16 cellular contexts compared by ENCODE assay signal in genomic region chr19:1161716-1162115, GRCh38. TPM values are rescaled to one million over a fixed set of nuclear protein-coding genes. Genes with fewer than 3 reads are reported as not detected.
DNase-seq lines count a peak whose midpoint lies in the region; ATAC-seq, FAIRE-seq and TF ChIP-seq lines count a peak whose summit lies in the region.
"Had no signal": no experiment of that assay in that cellular context is flagged by ENCODE, and none has a peak within 500 bp of the region (broad histone marks: within the 10 kb centered on the region; RNA-seq: fewer than 3 reads in every experiment).

No MANE protein-coding gene starts in this region.

- no peak for TF ChIP-seq RAD21 in HepG2 (CRISPR knock-in tag; IDR thresholded peaks at IDR 0.05)

- H3K9me3 Mint-ChIP-seq in astrocyte (ENCODE audit: unreplicated experiment): no peaks in the 10 kb centered on the region
- no peaks in the 10 kb centered on the region for H3K9me3 Mint-ChIP-seq in neural progenitor cell
- H3K9me3 Mint-ChIP-seq: activated T-helper 1 cell treated with anti-CD3 and anti-CD28 coated beads, Interleukin-12 subunit alpha, Interleukin-12 subunit beta, Interleukin-2, Interleukin-4 antibody, amounts not matched to agents 30 ng/mL and 10 ng/mL and 1 ng/mL, durations not matched to agents 14 hours and 24 hours and 36 hours; CD4-positive, alpha-beta memory T cell had no signal

- H3K9ac ChIP-seq in BLaER1 (no peak overlapping the region), astrocyte (ENCODE audit: low read length) (no peak overlapping the region), HepG2 (ENCODE audit: insufficient read depth, low read depth, low read length) (no peak overlapping the region), neural progenitor cell (no peak overlapping the region)

- H3K27me3 Mint-ChIP-seq in astrocyte (ENCODE audit: low read depth, unreplicated experiment) (no peaks in the 10 kb centered on the region), neural progenitor cell (ENCODE audit: insufficient read depth, low read depth) (peaks cover 4% of the 10 kb centered on the region)
- H3K27me3 Mint-ChIP-seq: CD4-positive, alpha-beta memory T cell had no signal

- peak overlapping the region; percentile 26 for H3K27ac Mint-ChIP-seq in astrocyte (ENCODE audit: unreplicated experiment)
- no peak overlapping the region for H3K27ac Mint-ChIP-seq in neural progenitor cell
- H3K27ac Mint-ChIP-seq: activated T-helper 1 cell treated with anti-CD3 and anti-CD28 coated beads, Interleukin-12 subunit alpha, Interleukin-12 subunit beta, Interleukin-2, Interleukin-4 antibody, amounts not matched to agents 30 ng/mL and 10 ng/mL and 1 ng/mL, durations not matched to agents 14 hours and 24 hours and 36 hours had no signal

- H3K4me3 ChIP-seq in BLaER1 (no peak overlapping the region), astrocyte (ENCODE audit: insufficient read depth, low read depth, low read length) (no peak overlapping the region), HepG2 (replicated peaks in 1 of 3; ENCODE audit: insufficient read depth in 1 of 3, low read depth in 2 of 3, low read length in 3 of 3) (no peak overlapping the region), neural progenitor cell (no peak overlapping the region)
- H3K4me3 ChIP-seq: GM12878, hepatocyte, spleen had no signal

- no peak for FAIRE-seq in astrocyte (lab: Jason Lieb, UNC)
- FAIRE-seq in HepG2 (lab: Jason Lieb, UNC): no peak
- no peak for FAIRE-seq in HTR-8/SVneo (lab: Jason Lieb, UNC)
- FAIRE-seq: colon, GM12878 had no signal

- DNase-seq in NCI-H128 (lab: John Stamatoyannopoulos, UW; ENCODE audit: unreplicated experiment) (peak; percentile 5), astrocyte (ENCODE audit: low read depth) (no peak), HepG2 (ENCODE audit: low spot score) (no peak), dedifferentiated amniotic fluid mesenchymal stem cell (ENCODE audit: extremely low spot score) (no peak), HTR-8/SVneo (ENCODE audit: insufficient read length, low spot score) (no peak), neural progenitor cell (ENCODE audit: low spot score) (no peak)
- DNase-seq: CD4-positive, alpha-beta memory T cell; RPMI8226; spleen; stimulated activated naive CD4-positive, alpha-beta T cell had no signal

- peak overlapping the region; percentile 61 for H3K4me2 ChIP-seq in BLaER1
- no peak overlapping the region for H3K4me2 ChIP-seq in astrocyte (ENCODE audit: low read length)
- H3K4me2 ChIP-seq in HepG2 (ENCODE audit: low read depth, low read length): no peak overlapping the region
- no peak overlapping the region for H3K4me2 ChIP-seq in neural progenitor cell
- H3K4me2 ChIP-seq: hepatocyte had no signal

- H3K9me3 ChIP-seq in BLaER1 (no peaks in the 10 kb centered on the region), astrocyte (ENCODE audit: insufficient read depth, low read depth, low read length) (no peaks in the 10 kb centered on the region), HepG2 (ENCODE audit: low read length) (no peaks in the 10 kb centered on the region), neural progenitor cell (ENCODE audit: low read depth) (no peaks in the 10 kb centered on the region)
- H3K9me3 ChIP-seq: spleen had no signal

- CTCF ChIA-PET in HepG2 (lab: Yijun Ruan, JAX; ENCODE audit: low intra/inter-chr PET ratio, low total read pairs): no interaction called here

- H3K79me2 ChIP-seq in astrocyte (ENCODE audit: insufficient read depth, low read length) (peaks cover 65% of the 10 kb centered on the region), HepG2 (ENCODE audit: insufficient read depth, low read length) (peaks cover 7% of the 10 kb centered on the region), neural progenitor cell (ENCODE audit: low read depth) (no peaks in the 10 kb centered on the region)

- intact Hi-C loops in HepG2 (cut with micrococcal nuclease; ENCODE audit: unreplicated experiment): no loop called here

- H3K4me1 Mint-ChIP-seq in astrocyte (ENCODE audit: low read depth, unreplicated experiment) (peaks cover 4% of the 10 kb centered on the region), neural progenitor cell (peaks cover 3% of the 10 kb centered on the region)

- no peak overlapping the region for H3K4me3 Mint-ChIP-seq in astrocyte (ENCODE audit: unreplicated experiment)
- H3K4me3 Mint-ChIP-seq in neural progenitor cell: no peak overlapping the region
- H3K4me3 Mint-ChIP-seq: activated T-helper 1 cell treated with anti-CD3 and anti-CD28 coated beads, Interleukin-12 subunit alpha, Interleukin-12 subunit beta, Interleukin-2, Interleukin-4 antibody, amounts not matched to agents 30 ng/mL and 10 ng/mL and 1 ng/mL, durations not matched to agents 14 hours and 24 hours and 36 hours; CD4-positive, alpha-beta memory T cell had no signal

- H3F3A ChIP-seq in neural progenitor cell (ENCODE audit: low read depth): no peaks in the 10 kb centered on the region

- H3K36me3 Mint-ChIP-seq in astrocyte (ENCODE audit: low read depth, unreplicated experiment) (peaks cover 4% of the 10 kb centered on the region), neural progenitor cell (peaks cover 1% of the 10 kb centered on the region)

- POLR2A ChIA-PET in HepG2 (lab: Yijun Ruan, JAX): no interaction called here

- H3K4me1 ChIP-seq in BLaER1 (peaks cover 80% of the 10 kb centered on the region), astrocyte (ENCODE audit: insufficient read depth, low read length) (no peaks in the 10 kb centered on the region), HepG2 (ENCODE audit: insufficient read depth, low read length) (peaks cover 4% of the 10 kb centered on the region; the same call in 1 of the 2 replicates), neural progenitor cell (peaks cover 5% of the 10 kb centered on the region)

- TF ChIP-seq POLR2A in HepG2 (IDR thresholded peaks at IDR 0.05; ENCODE audit: insufficient read depth in 1 of 2, low read depth in 2 of 2, low read length in 2 of 2): no peak

- in situ Hi-C loops in HepG2 (cut with HindIII; ENCODE audit: extremely low pct_ligation_motif_present, low pct_unique_long_range_greater_than_20kb): no loop called here

- no peak for TF ChIP-seq EP300 in HepG2 (IDR thresholded peaks at IDR 0.05; ENCODE audit: low read depth in 2 of 2, low read length in 2 of 2)
- no peak for TF ChIP-seq EP300 in HepG2 (CRISPR knock-in tag; IDR thresholded peaks at IDR 0.05; ENCODE audit: borderline replicate concordance)

- TF ChIP-seq CTCF in astrocyte (IDR thresholded peaks at IDR 0.05; ENCODE audit: insufficient read depth, low read depth, low read length) (no peak), HepG2 (CRISPR knock-in tag; IDR thresholded peaks at IDR 0.05) (no peak), neural progenitor cell (IDR thresholded peaks at IDR 0.05) (no peak)

- H4K20me1 ChIP-seq in BLaER1 (peaks cover 79% of the 10 kb centered on the region), astrocyte (ENCODE audit: insufficient read depth, low read length) (peaks cover 59% of the 10 kb centered on the region), HepG2 (ENCODE audit: insufficient read depth, low read length) (0 out of 2 replicates have a peak, but pooled peaks cover 5% of the 10 kb centered on the region), neural progenitor cell (ENCODE audit: low read depth) (peaks cover 4% of the 10 kb centered on the region)

- 77% methylated on average over 13 of the region's 18 CpGs for WGBS in HepG2 (ENCODE audit: low lambda C conversion rate)

- H2AFZ ChIP-seq in astrocyte (ENCODE audit: low read depth, low read length) (no peak overlapping the region), HepG2 (ENCODE audit: low read length) (no peak overlapping the region), neural progenitor cell (replicated peaks) (no peak overlapping the region)
- H2AFZ ChIP-seq: hepatocyte had no signal

- no peaks in the 10 kb centered on the region for H3K27me3 ChIP-seq in BLaER1
- H3K27me3 ChIP-seq in astrocyte (ENCODE audit: insufficient read depth, low read length): no peaks in the 10 kb centered on the region
- no peaks in the 10 kb centered on the region for H3K27me3 ChIP-seq in HepG2 (ENCODE audit: control insufficient read depth in 1 of 2, insufficient read depth in 2 of 2, low read length in 2 of 2)
- no peaks in the 10 kb centered on the region for H3K27me3 ChIP-seq in neural progenitor cell
- H3K27me3 ChIP-seq: hepatocyte, spleen had no signal

- BruUV-seq in HepG2 (replicated peaks; lab: Mats Ljungman, UMichigan): no TSS peak

- ATAC-seq in HepG2: no peak
- no peak for ATAC-seq in GM21723 (IDR thresholded peaks at IDR 0.05; ENCODE audit: unreplicated experiment)
- ATAC-seq: GM12878 had no signal

- H3K36me3 ChIP-seq in BLaER1: peaks cover 17% of the 10 kb centered on the region; the same call in 1 of the 2 replicates
- peaks cover under 1% of the 10 kb centered on the region for H3K36me3 ChIP-seq in astrocyte (ENCODE audit: insufficient read depth, low read length)
- no peaks in the 10 kb centered on the region; a peak in 1 of 5 replicates for H3K36me3 ChIP-seq in HepG2 (replicated peaks in 1 of 2; ENCODE audit: control insufficient read depth in 1 of 2, insufficient read depth in 2 of 2, low read length in 2 of 2)
- H3K36me3 ChIP-seq in neural progenitor cell: no peaks in the 10 kb centered on the region

- H3K27ac ChIP-seq in BLaER1: no peak overlapping the region
- H3K27ac ChIP-seq in astrocyte (ENCODE audit: low read depth, low read length): no peak overlapping the region
- H3K27ac ChIP-seq in HepG2 (ENCODE audit: extremely low read length, insufficient read depth, low read length): no peak overlapping the region
- no peak overlapping the region for H3K27ac ChIP-seq in neural progenitor cell
- H3K27ac ChIP-seq: hepatocyte had no signal

RNA-seq across cellular contexts. Expression of gene SBNO2, which starts 12.4 kb away (rescaled TPM):
- total RNA-seq in astrocyte (39.3 and 43.2 TPM in 2 replicates), HepG2 (2016; rRNA removed; fragmentation: Illumina TruSeq; extraction: Trizol) (5.8 and 10.4 TPM in 2 replicates), neural progenitor cell (ENCODE audit: low replicate concordance) (3.3 and 16.2 TPM in 2 replicates)
- 3.3 and 3.8 TPM in 2 replicates for total RNA-seq in HepG2 (2016; cell fraction: cytosol; rRNA removed; fragmentation: Illumina TruSeq; extraction: Trizol; ENCODE audit: low read depth)
- total RNA-seq in HepG2 (2016; cell fraction: insoluble cytoplasmic fraction; rRNA removed; fragmentation: Illumina TruSeq; extraction: Trizol): 6.5 and 12.4 TPM in 2 replicates
- total RNA-seq in HepG2 (2016; cell fraction: membrane; rRNA removed; fragmentation: Illumina TruSeq; extraction: Trizol): 7.7 and 8.1 TPM in 2 replicates
- 10.4 and 12.1 TPM in 2 replicates for total RNA-seq in HepG2 (2016; cell fraction: nucleus; rRNA removed; fragmentation: Illumina TruSeq; extraction: Trizol)
- polyA plus RNA-seq in HepG2 (2011; rRNA removed): 8.6 and 10.8 TPM in 2 replicates
- 4.1 and 8.0 TPM in 2 replicates for polyA plus RNA-seq in HepG2 (2011; cell fraction: cytosol; rRNA removed)
- polyA plus RNA-seq in HepG2 (2011; cell fraction: nucleus; rRNA removed): 53.6 and 82.3 TPM in 2 replicates
- polyA plus RNA-seq in HepG2 (2012): 10.8 and 11.3 TPM in 2 replicates
- polyA plus RNA-seq in HepG2 (2016; cell fraction: cytosol; fragmentation: Illumina TruSeq; extraction: Trizol; ENCODE audit: low read depth): 1.0 and 1.1 TPM in 2 replicates
- polyA plus RNA-seq in HepG2 (2016; cell fraction: insoluble cytoplasmic fraction; fragmentation: Illumina TruSeq; extraction: Trizol; ENCODE audit: low read depth): 6.7 and 7.7 TPM in 2 replicates
- 2.8 and 3.4 TPM in 2 replicates for polyA plus RNA-seq in HepG2 (2016; cell fraction: membrane; fragmentation: Illumina TruSeq; extraction: Trizol; ENCODE audit: low read depth)
- 33.1 and 36.3 TPM in 2 replicates for polyA plus RNA-seq in HepG2 (2016; cell fraction: nucleus; fragmentation: Illumina TruSeq; extraction: Trizol; ENCODE audit: insufficient read depth, low read depth)
- 21.5 and 30.2 TPM in 2 replicates for polyA minus RNA-seq in HepG2 (2011; rRNA and poly(A)+ RNA removed; ENCODE audit: low replicate concordance)
- polyA minus RNA-seq in HepG2 (2011; cell fraction: cytosol; rRNA and poly(A)+ RNA removed): 9.8 and 12.0 TPM in 2 replicates
- 13.0 and 13.4 TPM in 2 replicates for polyA minus RNA-seq in HepG2 (2011; cell fraction: nucleus; rRNA and poly(A)+ RNA removed)

RNA-seq across cellular contexts. Expression of gene STK11, which starts 43.9 kb away (rescaled TPM):
- total RNA-seq in astrocyte (61.6 and 67.9 TPM in 2 replicates), HepG2 (2016; rRNA removed; fragmentation: Illumina TruSeq; extraction: Trizol) (28.4 and 43.6 TPM in 2 replicates), neural progenitor cell (ENCODE audit: low replicate concordance) (27.4 and 67.3 TPM in 2 replicates)
- total RNA-seq in HepG2 (2016; cell fraction: cytosol; rRNA removed; fragmentation: Illumina TruSeq; extraction: Trizol; ENCODE audit: low read depth): 18.3 and 20.2 TPM in 2 replicates
- total RNA-seq in HepG2 (2016; cell fraction: insoluble cytoplasmic fraction; rRNA removed; fragmentation: Illumina TruSeq; extraction: Trizol): 23.3 and 42.4 TPM in 2 replicates
- 47.5 and 49.4 TPM in 2 replicates for total RNA-seq in HepG2 (2016; cell fraction: membrane; rRNA removed; fragmentation: Illumina TruSeq; extraction: Trizol)
- 33.1 and 35.0 TPM in 2 replicates for total RNA-seq in HepG2 (2016; cell fraction: nucleus; rRNA removed; fragmentation: Illumina TruSeq; extraction: Trizol)
- polyA plus RNA-seq in HepG2 (2011; rRNA removed): 27.5 and 40.8 TPM in 2 replicates
- 31.3 and 45.7 TPM in 2 replicates for polyA plus RNA-seq in HepG2 (2011; cell fraction: cytosol; rRNA removed)
- polyA plus RNA-seq in HepG2 (2011; cell fraction: nucleus; rRNA removed): 143 and 178 TPM in 2 replicates
- polyA plus RNA-seq in HepG2 (2012): 38.3 and 41.3 TPM in 2 replicates
- polyA plus RNA-seq in HepG2 (2016; cell fraction: cytosol; fragmentation: Illumina TruSeq; extraction: Trizol; ENCODE audit: low read depth): 12.4 and 14.0 TPM in 2 replicates
- 24.8 and 28.5 TPM in 2 replicates for polyA plus RNA-seq in HepG2 (2016; cell fraction: insoluble cytoplasmic fraction; fragmentation: Illumina TruSeq; extraction: Trizol; ENCODE audit: low read depth)
- 31.5 and 34.3 TPM in 2 replicates for polyA plus RNA-seq in HepG2 (2016; cell fraction: membrane; fragmentation: Illumina TruSeq; extraction: Trizol; ENCODE audit: low read depth)
- 76.9 and 78.9 TPM in 2 replicates for polyA plus RNA-seq in HepG2 (2016; cell fraction: nucleus; fragmentation: Illumina TruSeq; extraction: Trizol; ENCODE audit: insufficient read depth, low read depth)
- 2.2 and 54.9 TPM in 2 replicates for polyA minus RNA-seq in HepG2 (2011; rRNA and poly(A)+ RNA removed; ENCODE audit: low replicate concordance)
- polyA minus RNA-seq in HepG2 (2011; cell fraction: cytosol; rRNA and poly(A)+ RNA removed): 24.1 and 27.3 TPM in 2 replicates
- polyA minus RNA-seq in HepG2 (2011; cell fraction: nucleus; rRNA and poly(A)+ RNA removed): 21.8 and 30.2 TPM in 2 replicates

RNA-seq across cellular contexts. Expression of gene GPX4, which starts 57.9 kb away (rescaled TPM):
- total RNA-seq in astrocyte: 294 and 325 TPM in 2 replicates
- 426 and 535 TPM in 2 replicates for total RNA-seq in HepG2 (2016; rRNA removed; fragmentation: Illumina TruSeq; extraction: Trizol)
- total RNA-seq in HepG2 (2016; cell fraction: cytosol; rRNA removed; fragmentation: Illumina TruSeq; extraction: Trizol; ENCODE audit: low read depth): 2,785 and 3,522 TPM in 2 replicates
- total RNA-seq in HepG2 (2016; cell fraction: insoluble cytoplasmic fraction; rRNA removed; fragmentation: Illumina TruSeq; extraction: Trizol): 340 and 561 TPM in 2 replicates
- total RNA-seq in HepG2 (2016; cell fraction: membrane; rRNA removed; fragmentation: Illumina TruSeq; extraction: Trizol): 1,902 and 2,313 TPM in 2 replicates
- total RNA-seq in HepG2 (2016; cell fraction: nucleus; rRNA removed; fragmentation: Illumina TruSeq; extraction: Trizol): 168 and 177 TPM in 2 replicates
- polyA plus RNA-seq in HepG2 (2011; rRNA removed): 613 and 728 TPM in 2 replicates
- polyA plus RNA-seq in HepG2 (2011; cell fraction: cytosol; rRNA removed): 837 and 1,257 TPM in 2 replicates
- polyA plus RNA-seq in HepG2 (2011; cell fraction: nucleus; rRNA removed): 557 and 562 TPM in 2 replicates
- 539 and 705 TPM in 2 replicates for polyA plus RNA-seq in HepG2 (2012)
- 3,701 and 4,930 TPM in 2 replicates for polyA plus RNA-seq in HepG2 (2016; cell fraction: cytosol; fragmentation: Illumina TruSeq; extraction: Trizol; ENCODE audit: low read depth)
- polyA plus RNA-seq in HepG2 (2016; cell fraction: insoluble cytoplasmic fraction; fragmentation: Illumina TruSeq; extraction: Trizol; ENCODE audit: low read depth): 454 and 583 TPM in 2 replicates
- polyA plus RNA-seq in HepG2 (2016; cell fraction: membrane; fragmentation: Illumina TruSeq; extraction: Trizol; ENCODE audit: low read depth): 2,313 and 2,706 TPM in 2 replicates
- 387 and 420 TPM in 2 replicates for polyA plus RNA-seq in HepG2 (2016; cell fraction: nucleus; fragmentation: Illumina TruSeq; extraction: Trizol; ENCODE audit: insufficient read depth, low read depth)
- 195 and 435 TPM in 2 replicates for polyA minus RNA-seq in HepG2 (2011; rRNA and poly(A)+ RNA removed; ENCODE audit: low replicate concordance)
- 211 and 241 TPM in 2 replicates for polyA minus RNA-seq in HepG2 (2011; cell fraction: cytosol; rRNA and poly(A)+ RNA removed)
- polyA minus RNA-seq in HepG2 (2011; cell fraction: nucleus; rRNA and poly(A)+ RNA removed): 51.6 and 73.4 TPM in 2 replicates
- 289 and 439 TPM in 2 replicates for total RNA-seq in neural progenitor cell (ENCODE audit: low replicate concordance)
